Comparison of ENCODE assay signal across 8 cellular contexts in the genomic region with DNA sequence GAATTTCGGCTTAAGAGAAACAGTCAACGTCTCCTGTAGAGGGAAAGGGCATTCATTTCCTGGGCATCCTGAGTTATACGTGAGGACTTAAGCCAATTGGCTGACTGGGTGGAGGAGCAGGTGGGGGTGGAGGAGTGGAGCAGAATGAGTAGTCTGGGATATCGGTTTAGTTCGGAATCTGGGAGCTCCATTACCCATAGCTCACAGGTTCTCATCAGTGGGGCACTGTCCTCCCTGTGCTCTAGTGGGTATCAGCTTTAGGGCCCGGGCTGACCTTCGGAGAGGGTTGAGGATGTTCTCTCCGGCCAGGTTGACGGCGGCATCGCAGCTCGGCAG. TPM values are rescaled to one million over a fixed set of nuclear protein-coding genes. Genes with fewer than 3 reads are reported as not detected.
DNase-seq lines count a peak whose midpoint lies in the region; ATAC-seq and TF ChIP-seq lines count a peak whose summit lies in the region.

No MANE protein-coding gene starts in this region.

- no peaks in the 10 kb centered on the region for H3K27me3 ChIP-seq in mesenchymal stem cell (ENCODE audit: control insufficient read depth in 1 of 2, insufficient read depth in 1 of 2, low read length in 2 of 2)

- no peak overlapping the region for H2BK12ac ChIP-seq in mesenchymal stem cell (ENCODE audit: low read length in 2 of 2)

- peak overlapping the region; percentile 88 for H4K8ac ChIP-seq in mesenchymal stem cell (ENCODE audit: low read length)

- no peak overlapping the region for H2AFZ ChIP-seq in mesenchymal stem cell (ENCODE audit: low read depth, low read length)

- WGBS in mesenchymal stem cell = 4% methylated on average over 12 of the region's 12 CpGs

- no peak for ATAC-seq in GM19395 (IDR thresholded peaks at IDR 0.05; ENCODE audit: unreplicated experiment)
- no peak for ATAC-seq in left lobe of liver
- no peak for ATAC-seq in HG03108 (IDR thresholded peaks at IDR 0.05; ENCODE audit: unreplicated experiment)

- H3K36me3 Mint-ChIP-seq in brain = peaks cover 18% of the 10 kb centered on the region

- H3K4me3 Mint-ChIP-seq in brain = peak overlapping the region; percentile 92 to 99 (median 98)

- peaks cover 0 to 5% (median 0%) of the 10 kb centered on the region in 5 experiments for H3K9me3 Mint-ChIP-seq in brain

- no peak overlapping the region for H2BK5ac ChIP-seq in mesenchymal stem cell (ENCODE audit: low read depth, low read length, poor library complexity, severe bottlenecking)

- peak overlapping the region; percentile 73 to 88 for H3K18ac ChIP-seq in mesenchymal stem cell (ENCODE audit: low read depth in 1 of 2, low read length in 2 of 2)

- peak overlapping the region; percentile 100 for H3K27ac ChIP-seq in mesenchymal stem cell (ENCODE audit: low read length, poor library complexity, severe bottlenecking)

- TF ChIP-seq CTCF in brain (conservative IDR thresholded peaks at IDR 0.05) = no peak

- H3K4me1 ChIP-seq in mesenchymal stem cell (ENCODE audit: control insufficient read depth, insufficient read depth, low read depth, low read length) = peaks cover 12% of the 10 kb centered on the region

- peaks cover 32 to 50% of the 10 kb centered on the region in 2 experiments for H3K36me3 ChIP-seq in mesenchymal stem cell (ENCODE audit: control insufficient read depth in 1 of 2, insufficient read depth in 2 of 2, low read depth in 1 of 2, low read length in 2 of 2)

- H3K4me3 ChIP-seq in GM08714 (ENCODE audit: low read length) (peak overlapping the region; percentile 71), mesenchymal stem cell (ENCODE audit: insufficient read depth in 1 of 2, low read depth in 1 of 2, low read length in 2 of 2) (peak overlapping the region; percentile 78 to 84)

- in situ Hi-C loops in G401 (cut with HindIII; ENCODE audit: low sequenced_read_pairs) = no loop called here

- peak overlapping the region; percentile 91 for H4K91ac ChIP-seq in mesenchymal stem cell (ENCODE audit: low read length)

- no peak overlapping the region for H2BK15ac ChIP-seq in mesenchymal stem cell (ENCODE audit: low read depth, poor library complexity, severe bottlenecking)

- peak; percentile 52 for DNase-seq in NCI-H1694 treated with DMSO at 0.1 percent for 48 hours (lab: John Stamatoyannopoulos, UW)
- DNase-seq in mesenchymal stem cell = no peak
- DNase-seq in G401 (ENCODE audit: low spot score) = no peak
- DNase-seq in left lobe of liver (ENCODE audit: low spot score) = no peak

- H3K79me1 ChIP-seq in mesenchymal stem cell (replicated peaks; ENCODE audit: low read length, poor library complexity, severe bottlenecking) = peaks cover 25% of the 10 kb centered on the region

- no peak overlapping the region for H3K14ac ChIP-seq in mesenchymal stem cell (ENCODE audit: low read length in 2 of 2)

- H3K27me3 Mint-ChIP-seq in brain = peaks cover 16% of the 10 kb centered on the region

- H3K27ac Mint-ChIP-seq in brain = peak overlapping the region; percentile 99 to 100 (median 100)

- peaks cover 32% of the 10 kb centered on the region for H3K4me1 Mint-ChIP-seq in brain

- no peak overlapping the region for H3K23ac ChIP-seq in mesenchymal stem cell (ENCODE audit: low read length in 2 of 2)

- no peak overlapping the region for H2AK5ac ChIP-seq in mesenchymal stem cell (ENCODE audit: low read length, severe bottlenecking)

- no peaks in the 10 kb centered on the region for H3K9me3 ChIP-seq in mesenchymal stem cell (ENCODE audit: control insufficient read depth, low read length)

- peak overlapping the region in 1 of 2 experiments; percentile 76 for H3K4ac ChIP-seq in mesenchymal stem cell (ENCODE audit: low read depth in 1 of 2, low read length in 2 of 2)

- H3K4me2 ChIP-seq in mesenchymal stem cell (ENCODE audit: low read length, poor library complexity, severe bottlenecking) = peak overlapping the region; percentile 93

- peak overlapping the region; percentile 99 for H3K9ac ChIP-seq in mesenchymal stem cell (ENCODE audit: low read length)

- no peak overlapping the region for H2BK120ac ChIP-seq in mesenchymal stem cell (ENCODE audit: low read depth, low read length)

RNA-seq across cellular contexts. Expression of gene SDR39U1, which starts 0.7 kb away (rescaled TPM):
- polyA plus RNA-seq in brain (ENCODE audit: insufficient read depth, low read depth, low replicate concordance) = 125 TPM
- 29.6 TPM for polyA plus RNA-seq in mesenchymal stem cell (2013, experiment 1 of 2)
- polyA plus RNA-seq in mesenchymal stem cell (2013, experiment 2 of 2) = 28.8 TPM
- 49.2 and 56.4 TPM in 2 replicates for total RNA-seq in G401 (2014; rRNA removed; shearing (Covaris generic))
- 32.4 TPM for total RNA-seq in left lobe of liver

RNA-seq across cellular contexts. Expression of gene KHNYN, which starts 12.1 kb away (rescaled TPM):
- polyA plus RNA-seq in brain (ENCODE audit: insufficient read depth, low read depth, low replicate concordance) = 22.3 TPM
- 23.6 TPM for polyA plus RNA-seq in mesenchymal stem cell (2013, experiment 1 of 2)
- polyA plus RNA-seq in mesenchymal stem cell (2013, experiment 2 of 2) = 24.0 TPM
- 41.9 and 54.9 TPM in 2 replicates for total RNA-seq in G401 (2014; rRNA removed; shearing (Covaris generic))
- total RNA-seq in left lobe of liver = 29.3 TPM

RNA-seq across cellular contexts. Expression of gene CBLN3, which starts 12.4 kb away (rescaled TPM):
- polyA plus RNA-seq in brain (ENCODE audit: insufficient read depth, low read depth, low replicate concordance) = 3.3 TPM
- 3.3 TPM for polyA plus RNA-seq in mesenchymal stem cell (2013, experiment 1 of 2)
- polyA plus RNA-seq in mesenchymal stem cell (2013, experiment 2 of 2) = 3.6 TPM
- 0.25 and 0.88 TPM in 2 replicates for total RNA-seq in G401 (2014; rRNA removed; shearing (Covaris generic))
- total RNA-seq in left lobe of liver = 1.4 TPM

RNA-seq across cellular contexts. Expression of gene NYNRIN, which starts 43.1 kb away (rescaled TPM):
- 6.4 TPM for polyA plus RNA-seq in brain (ENCODE audit: insufficient read depth, low read depth, low replicate concordance)
- polyA plus RNA-seq in mesenchymal stem cell (2013, experiment 1 of 2) = 13.6 TPM
- polyA plus RNA-seq in mesenchymal stem cell (2013, experiment 2 of 2) = 12.7 TPM
- total RNA-seq in G401 (2014; rRNA removed; shearing (Covaris generic)) = 19.7 and 24.1 TPM in 2 replicates
- 2.3 TPM for total RNA-seq in left lobe of liver
